In the genomic region with DNA sequence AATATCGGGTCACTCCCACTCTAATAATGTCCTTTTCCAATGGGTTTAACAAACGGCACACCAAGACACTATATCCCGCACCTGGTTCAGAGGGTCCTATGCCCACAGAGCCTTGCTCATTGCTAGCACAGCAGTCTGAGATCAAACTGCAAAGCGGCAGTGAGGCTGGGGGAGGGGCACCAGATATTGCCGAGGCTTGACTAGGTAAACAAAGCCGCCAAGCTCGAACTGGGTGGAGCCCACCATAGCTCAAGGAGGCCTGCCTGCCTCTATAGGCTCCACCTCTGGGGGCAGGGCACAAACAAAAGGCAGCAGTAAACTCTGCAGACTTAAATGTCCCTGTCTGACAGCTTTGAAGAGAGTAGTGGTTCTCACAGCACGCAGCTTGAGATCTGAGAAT, we compare ENCODE assay signal across 8 cellular contexts. TPM values are rescaled to one million over a fixed set of nuclear protein-coding genes. Genes with fewer than 3 reads are reported as not detected.
DNase-seq lines count a peak whose midpoint lies in the region; ATAC-seq, FAIRE-seq and TF ChIP-seq lines count a peak whose summit lies in the region.
"Not testable (repeated sequence)": the region's sequence is repeated elsewhere in the genome, so short reads cannot be mapped to it uniquely, and the experiment has no call there.

No MANE protein-coding gene starts in this region.

- H3K9me3 ChIP-seq in NT2/D1 (ENCODE audit: insufficient read depth, low read length); SJCRH30 (replicated peaks); HepG2 (ENCODE audit: low read length): not testable (repeated sequence)

- in situ Hi-C loops in HepG2 (cut with HindIII; ENCODE audit: extremely low pct_ligation_motif_present, low pct_unique_long_range_greater_than_20kb): not testable (repeated sequence)

- not testable (repeated sequence) for BruUV-seq in HepG2 (replicated peaks; lab: Mats Ljungman, UMichigan)

- not testable (repeated sequence) for TF ChIP-seq POLR2A in HepG2 (IDR thresholded peaks at IDR 0.05; ENCODE audit: insufficient read depth in 1 of 2, low read depth in 2 of 2, low read length in 2 of 2)

- not testable (repeated sequence) for H3K36me3 ChIP-seq in GM23338 (ENCODE audit: insufficient read depth); NT2/D1 (ENCODE audit: insufficient read depth, insufficient read length, low read length); SJCRH30; HepG2 (replicated peaks in 1 of 2; ENCODE audit: control insufficient read depth in 1 of 2, insufficient read depth in 2 of 2, low read length in 2 of 2)

- H3K9me3 Mint-ChIP-seq in GM23338 (peaks cover 14% of the 10 kb centered on the region; the same call in 2 of the 3 replicates), WTC11 (peaks cover 16% of the 10 kb centered on the region)
- not testable (repeated sequence) for H3K9me3 Mint-ChIP-seq in type B pancreatic cell

- DNase-seq in COLO668 (lab: John Stamatoyannopoulos, UW; ENCODE audit: unreplicated experiment) (peak; percentile 24), GM23338 (ENCODE audit: low spot score) (peak; percentile 31), NCI-H345 (lab: John Stamatoyannopoulos, UW) (peak; percentile 74), NT2/D1 (ENCODE audit: low read depth, low spot score) (peak; percentile 28), SJCRH30 (peak; percentile 3 to 7), WTC11 (ENCODE audit: low spot score) (peak; percentile 28), HepG2 (ENCODE audit: low spot score) (peak; percentile 28), type B pancreatic cell (ENCODE audit: extremely low spot score, unreplicated experiment) (peak; percentile 55)

- CTCF ChIA-PET in WTC11 (lab: Charles Lee); HepG2 (lab: Yijun Ruan, JAX; ENCODE audit: low intra/inter-chr PET ratio, low total read pairs): not testable (repeated sequence)

- not testable (repeated sequence) for H4K20me1 ChIP-seq in GM23338 (replicated peaks; ENCODE audit: insufficient read depth); HepG2 (ENCODE audit: insufficient read depth, low read length)

- H3K36me3 Mint-ChIP-seq in GM23338 (ENCODE audit: low read depth); WTC11; type B pancreatic cell: not testable (repeated sequence)

- not testable (repeated sequence) for TF ChIP-seq EP300 in HepG2 (IDR thresholded peaks at IDR 0.05; ENCODE audit: low read depth in 2 of 2, low read length in 2 of 2); HepG2 (CRISPR knock-in tag; IDR thresholded peaks at IDR 0.05; ENCODE audit: borderline replicate concordance)

- TF ChIP-seq RAD21 in HepG2 (CRISPR knock-in tag; IDR thresholded peaks at IDR 0.05): not testable (repeated sequence)

- not testable (repeated sequence) for H3K27ac Mint-ChIP-seq in GM23338, WTC11, type B pancreatic cell

- TF ChIP-seq CTCF in GM23338 (conservative IDR thresholded peaks at IDR 0.05; ENCODE audit: low read depth in 2 of 2); WTC11 (IDR thresholded peaks at IDR 0.05); HepG2 (CRISPR knock-in tag; IDR thresholded peaks at IDR 0.05); type B pancreatic cell (conservative IDR thresholded peaks at IDR 0.05): not testable (repeated sequence)

- H3K4me3 Mint-ChIP-seq in GM23338, WTC11, type B pancreatic cell: not testable (repeated sequence)

- H3F3A ChIP-seq in GM23338 (replicated peaks; ENCODE audit: low read depth): not testable (repeated sequence)

- not testable (repeated sequence) for H3K4me2 ChIP-seq in GM23338
- peak overlapping the region; percentile 62 for H3K4me2 ChIP-seq in HepG2 (ENCODE audit: low read depth, low read length)

- H2AFZ ChIP-seq in GM23338; HepG2 (ENCODE audit: low read length): not testable (repeated sequence)

- H3K27ac ChIP-seq in GM23338 (ENCODE audit: low read depth); SJCRH30; HepG2 (ENCODE audit: extremely low read length, insufficient read depth, low read length): not testable (repeated sequence)

- POLR2A ChIA-PET in WTC11 (lab: Charles Lee): not testable (repeated sequence)
- POLR2A ChIA-PET in HepG2 (lab: Yijun Ruan, JAX): interaction anchor here (0.8 kb wide), 1 partner anchor 26 kb away, joined by 3 read pairs; a partner anchor contains a TSS

- not testable (repeated sequence) for H3K4me3 ChIP-seq in GM23338; NT2/D1 (ENCODE audit: insufficient read length, low read depth)
- H3K4me3 ChIP-seq in SJCRH30: peak overlapping the region; percentile 26; the same call in 1 of the 2 replicates
- H3K4me3 ChIP-seq in HepG2 (replicated peaks in 1 of 3; ENCODE audit: insufficient read depth in 1 of 3, low read depth in 2 of 3, low read length in 3 of 3): peak overlapping the region; percentile 12 to 33 (median 31); a peak in 4 of 6 replicates

- H3K27me3 Mint-ChIP-seq in GM23338 (ENCODE audit: insufficient read depth, low read depth, poor library complexity); WTC11 (ENCODE audit: low read depth); type B pancreatic cell: not testable (repeated sequence)

- intact Hi-C loops in HepG2 (cut with micrococcal nuclease; ENCODE audit: unreplicated experiment): not testable (repeated sequence)

- H3K9ac ChIP-seq in NT2/D1 (ENCODE audit: insufficient read length, low read depth); HepG2 (ENCODE audit: insufficient read depth, low read depth, low read length): not testable (repeated sequence)

- ATAC-seq in GM23338, WTC11: not testable (repeated sequence)
- peak; percentile 54 for ATAC-seq in HepG2

- 0% methylated on average over 3 of the region's 8 CpGs for WGBS in HepG2 (ENCODE audit: low lambda C conversion rate)

- not testable (repeated sequence) for H3K4me1 ChIP-seq in GM23338 (ENCODE audit: insufficient read depth); NT2/D1 (ENCODE audit: insufficient read depth, insufficient read length); SJCRH30; HepG2 (ENCODE audit: insufficient read depth, low read length)

- H3K79me2 ChIP-seq in GM23338 (replicated peaks; ENCODE audit: insufficient read depth); HepG2 (ENCODE audit: insufficient read depth, low read length): not testable (repeated sequence)

- not testable (repeated sequence) for H3K4me1 Mint-ChIP-seq in GM23338; WTC11; type B pancreatic cell (ENCODE audit: unreplicated experiment)

- peak; percentile 57 for FAIRE-seq in HepG2 (lab: Jason Lieb, UNC)

- not testable (repeated sequence) for H3K9me2 ChIP-seq in GM23338 (ENCODE audit: insufficient read depth)

- H3K27me3 ChIP-seq in GM23338 (ENCODE audit: insufficient read depth); NT2/D1 (ENCODE audit: insufficient read depth, insufficient read length); SJCRH30; HepG2 (ENCODE audit: control insufficient read depth in 1 of 2, insufficient read depth in 2 of 2, low read length in 2 of 2): not testable (repeated sequence)

RNA-seq across cellular contexts. Expression of a gene that starts 26.5 kb away (rescaled TPM):
- 24.2 and 28.5 TPM in 2 replicates for total RNA-seq in GM23338 (2014; rRNA removed; shearing (Covaris generic))
- polyA plus RNA-seq in GM23338 (2016; fragmentation: Nextera tagmentation; extraction: Ambion mirVana) (14.0 and 16.2 TPM in 2 replicates), HepG2 (2011; rRNA removed) (4.1 and 4.3 TPM in 2 replicates)
- total RNA-seq in SJCRH30 (2014; rRNA removed; shearing (Covaris generic)): 20.2 and 21.3 TPM in 2 replicates
- total RNA-seq in WTC11 (2021) (16.0 to 18.4 TPM (median 17.7 TPM) in 3 replicates), HepG2 (2016; rRNA removed; fragmentation: Illumina TruSeq; extraction: Trizol) (11.3 and 13.3 TPM in 2 replicates), type B pancreatic cell (ENCODE audit: low replicate concordance) (11.5 and 13.1 TPM in 2 replicates)
- total RNA-seq in HepG2 (2016; cell fraction: cytosol; rRNA removed; fragmentation: Illumina TruSeq; extraction: Trizol; ENCODE audit: low read depth): 2.4 and 3.1 TPM in 2 replicates
- 11.6 and 12.7 TPM in 2 replicates for total RNA-seq in HepG2 (2016; cell fraction: insoluble cytoplasmic fraction; rRNA removed; fragmentation: Illumina TruSeq; extraction: Trizol)
- total RNA-seq in HepG2 (2016; cell fraction: membrane; rRNA removed; fragmentation: Illumina TruSeq; extraction: Trizol): 5.9 and 7.5 TPM in 2 replicates
- total RNA-seq in HepG2 (2016; cell fraction: nucleus; rRNA removed; fragmentation: Illumina TruSeq; extraction: Trizol): 11.0 and 11.3 TPM in 2 replicates
- 4.8 and 5.0 TPM in 2 replicates for polyA plus RNA-seq in HepG2 (2011; cell fraction: cytosol; rRNA removed)
- polyA plus RNA-seq in HepG2 (2011; cell fraction: nucleus; rRNA removed): 3.7 and 5.2 TPM in 2 replicates
- polyA plus RNA-seq in HepG2 (2012): 3.8 and 5.5 TPM in 2 replicates
- 1.0 TPM in 2 replicates for polyA plus RNA-seq in HepG2 (2016; cell fraction: cytosol; fragmentation: Illumina TruSeq; extraction: Trizol; ENCODE audit: low read depth)
- 11.5 and 13.7 TPM in 2 replicates for polyA plus RNA-seq in HepG2 (2016; cell fraction: insoluble cytoplasmic fraction; fragmentation: Illumina TruSeq; extraction: Trizol; ENCODE audit: low read depth)
- 3.5 and 3.7 TPM in 2 replicates for polyA plus RNA-seq in HepG2 (2016; cell fraction: membrane; fragmentation: Illumina TruSeq; extraction: Trizol; ENCODE audit: low read depth)
- polyA plus RNA-seq in HepG2 (2016; cell fraction: nucleus; fragmentation: Illumina TruSeq; extraction: Trizol; ENCODE audit: insufficient read depth, low read depth): 7.1 TPM in 2 replicates
- 10.7 and 25.5 TPM in 2 replicates for polyA minus RNA-seq in HepG2 (2011; rRNA and poly(A)+ RNA removed; ENCODE audit: low replicate concordance)
- polyA minus RNA-seq in HepG2 (2011; cell fraction: cytosol; rRNA and poly(A)+ RNA removed): 1.9 and 7.0 TPM in 2 replicates
- 26.1 and 27.6 TPM in 2 replicates for polyA minus RNA-seq in HepG2 (2011; cell fraction: nucleus; rRNA and poly(A)+ RNA removed)

Comparison
In these comparisons a context has a peak if more than half of its experiments do, and no peak if none do; other contexts are left out.
1. DNase-seq: peak in every context shown above with its lines; median percentile 74 in NCI-H345; 55 in type B pancreatic cell; 31 in GM23338; 28 in NT2/D1; 28 in WTC11; 28 in HepG2; 24 in COLO668; 5 in SJCRH30.